7 cellular contexts compared by ENCODE assay signal in genomic region chr11:74255741-74256369, GRCh38. TPM values are rescaled to one million over a fixed set of nuclear protein-coding genes. Genes with fewer than 3 reads are reported as not detected.
DNase-seq lines count a peak whose midpoint lies in the region; ATAC-seq, FAIRE-seq and TF ChIP-seq lines count a peak whose summit lies in the region.

No MANE protein-coding gene starts in this region.

- H3K36me3 Mint-ChIP-seq in T-helper 17 cell (ENCODE audit: low read depth) = peaks cover 10% of the 10 kb centered on the region

- SMC1A ChIA-PET in GM12878 (lab: Charles Lee; ENCODE audit: uncharacterized antibody, unreplicated experiment) = interaction anchor here (0.7 to 3.2 kb wide), 20 partner anchors 13 to 315 kb away, joined by 3 to 30 read pairs (median 4); partner anchors contain the start of gene C2CD3

- H3K4me1 ChIP-seq in GM12878 (ENCODE audit: control insufficient read depth, insufficient read depth, low read length) (no peaks in the 10 kb centered on the region), iPS DF 6.9 (ENCODE audit: control insufficient read depth, insufficient read depth, low read length) (no peaks in the 10 kb centered on the region)

- H3K27ac ChIP-seq in GM12878 (ENCODE audit: control insufficient read depth, insufficient read depth) = no peak overlapping the region
- H3K27ac ChIP-seq in iPS DF 6.9 (ENCODE audit: low read length) = no peak overlapping the region

- no peak overlapping the region for H2AFZ ChIP-seq in GM12878 (ENCODE audit: control insufficient read depth, low read depth, low read length)

- TF ChIP-seq EP300 in GM12878 (IDR thresholded peaks at IDR 0.05; ENCODE audit: borderline replicate concordance in 1 of 2, control insufficient read depth in 1 of 2, low read depth in 2 of 2, low read length in 2 of 2) = no peak

- H3K9me3 ChIP-seq in T-helper 17 cell (ENCODE audit: control insufficient read depth, low read length, poor library complexity, severe bottlenecking) = no peaks in the 10 kb centered on the region
- H3K9me3 ChIP-seq in GM12878 (replicated peaks; ENCODE audit: control insufficient read depth, insufficient read depth, low read length) = no peaks in the 10 kb centered on the region
- H3K9me3 ChIP-seq in iPS DF 6.9 (ENCODE audit: control insufficient read depth, insufficient read depth, low read length) = 0 out of 2 replicates have a peak, but pooled peaks cover under 1% of the 10 kb centered on the region

- RAD21 ChIA-PET in GM12878 (lab: Charles Lee; ENCODE audit: unreplicated experiment) = interaction anchor here (0.5 to 1.9 kb wide), 15 partner anchors 9 to 315 kb away, joined by 3 to 27 read pairs (median 4); no protein-coding TSS in a partner anchor

- TF ChIP-seq CTCF in GM12865 (IDR thresholded peaks at IDR 0.05; ENCODE audit: insufficient read depth, low read depth, low read length, missing control alignments) (peak; percentile 90), NB4 (IDR thresholded peaks at IDR 0.05; ENCODE audit: low read depth, low read length) (peak; percentile 96), GM12878 (IDR thresholded peaks at IDR 0.05 in 2 of 3, conservative IDR thresholded peaks at IDR 0.05 in 1 of 3; ENCODE audit: control insufficient read depth in 2 of 3, extremely low read depth in 1 of 3, insufficient read depth in 1 of 3, low read depth in 3 of 3, low read length in 3 of 3) (peak; percentile 87 to 95 (median 89))

- intact Hi-C loops in GM12878 (cut with micrococcal nuclease; ENCODE audit: unreplicated experiment) = loop anchor here (1.0 to 5.0 kb wide), 3 partner anchors 66 to 316 kb away; no protein-coding TSS in a partner anchor

- H3K4me3 ChIP-seq in GM12865 (ENCODE audit: low read depth, low read length) = no peak overlapping the region
- H3K4me3 ChIP-seq in NB4 (ENCODE audit: low read depth, low read length) = no peak overlapping the region
- H3K4me3 ChIP-seq in GM12878 = no peak overlapping the region
- H3K4me3 ChIP-seq in iPS DF 6.9 (ENCODE audit: low read length) = no peak overlapping the region

- H3K36me3 ChIP-seq in GM12878 (ENCODE audit: control insufficient read depth in 2 of 2, insufficient read depth in 2 of 2, low read length in 1 of 2) (peaks cover 4 to 12% of the 10 kb centered on the region in 2 experiments; a peak in 3 of 4 replicates), iPS DF 6.9 (ENCODE audit: control insufficient read depth, insufficient read depth, low read length) (peaks cover 6% of the 10 kb centered on the region; the same call in 1 of the 2 replicates)

- peaks cover 3% of the 10 kb centered on the region; the same call in 1 of the 2 replicates for H4K20me1 ChIP-seq in GM12878 (ENCODE audit: control insufficient read depth, insufficient read depth)

- in situ Hi-C loops in GM12878 (cut with MboI) = no loop called here

- WGBS in GM12878 (ENCODE audit: insufficient coverage, insufficient replicate concordance, low lambda C conversion rate, missing lambda C conversion rate) = 55% methylated on average over 5 of the region's 5 CpGs
- no CpG with 5 or more reads among the region's 5 CpGs for WGBS in iPS DF 6.9 (ENCODE audit: insufficient coverage, insufficient read length)

- TF ChIP-seq RAD21 in GM12878 (IDR thresholded peaks at IDR 0.05; ENCODE audit: insufficient read depth, low read depth, low read length) = peak; percentile 71

- no peak overlapping the region for H3K4me3 Mint-ChIP-seq in T-helper 17 cell

- BruUV-seq in GM12878 (replicated peaks; lab: Mats Ljungman, UMichigan) = no TSS peak

- no peak overlapping the region for H3K4me2 ChIP-seq in GM12878 (ENCODE audit: control insufficient read depth, insufficient read depth)

- H3K9ac ChIP-seq in GM12878 (ENCODE audit: control insufficient read depth, insufficient read depth, low read length) = no peak overlapping the region

- DNase-seq in GM12865 (ENCODE audit: low read depth) (peak; percentile 67), NB4 (ENCODE audit: low read depth) (peak; percentile 80), T-helper 17 cell (peak; percentile 26 to 31 (median 31)), GM12878 (ENCODE audit: low read depth, low spot score) (no peak), iPS DF 6.9 (ENCODE audit: low read depth, low spot score) (peak; percentile 9)
- peak; percentile 19 to 36 (median 34) for DNase-seq in stimulated activated CD4-positive, alpha-beta T cell treated with anti-CD3 and anti-CD28 coated beads, Interleukin-12 subunit alpha, Interleukin-12 subunit beta, amount 100 ng/mL, for 48 hours (ENCODE audit: low read depth in 2 of 3, low spot score in 1 of 3)

- peaks cover 6% of the 10 kb centered on the region for H3K4me1 Mint-ChIP-seq in T-helper 17 cell

- no peaks in the 10 kb centered on the region for H3K79me2 ChIP-seq in GM12878 (ENCODE audit: control insufficient read depth, insufficient read depth, low read length)

- POLR2A ChIA-PET in GM12878 (lab: Charles Lee) = no interaction called here

- CTCF ChIA-PET in GM12878 (lab: Yijun Ruan, JAX) = interaction anchor here (0.5 to 3.9 kb wide), 54 partner anchors 9 to 722 kb away, joined by 3 to 83 read pairs (median 4); partner anchors contain the start of genes C2CD3 and PPME1

- H3K27me3 Mint-ChIP-seq in T-helper 17 cell = no peaks in the 10 kb centered on the region

- peak; percentile 62 for FAIRE-seq in GM12878 (lab: Jason Lieb, UNC)

- TF ChIP-seq POLR2A in NB4 (IDR thresholded peaks at IDR 0.05; ENCODE audit: extremely low read depth, insufficient read length) (no peak), GM12878 (IDR thresholded peaks at IDR 0.05; ENCODE audit: low read depth, low read length) (no peak)

- H3K27me3 ChIP-seq in GM12878 (replicated peaks in 1 of 2; ENCODE audit: control insufficient read depth in 2 of 2, insufficient read depth in 2 of 2, low read length in 1 of 2) (no peaks in the 10 kb centered on the region), iPS DF 6.9 (ENCODE audit: control insufficient read depth, insufficient read depth, low read length) (no peaks in the 10 kb centered on the region)

- ATAC-seq in T-helper 17 cell = peak; percentile 80
- ATAC-seq in GM12878 = peak; percentile 80
- ATAC-seq in HG02642 (IDR thresholded peaks at IDR 0.05; ENCODE audit: poor library complexity, unreplicated experiment) = no peak

- H3K27ac Mint-ChIP-seq in T-helper 17 cell = no peak overlapping the region

TF ChIP-seq in GM12878, 131 proteins besides CTCF, POLR2A, EP300 and RAD21 (continues in another document):
- TF ChIP-seq SMC3 (IDR thresholded peaks at IDR 0.05; ENCODE audit: borderline replicate concordance, low read length) (peak; percentile 79; the same call in 1 of the 2 replicates), YY1 (IDR thresholded peaks at IDR 0.05; ENCODE audit: low read depth, low read length) (peak; percentile 25; the same call in 1 of the 2 replicates), NR2C1 (IDR thresholded peaks at IDR 0.05) (no peak), CBFB (IDR thresholded peaks at IDR 0.05; ENCODE audit: low read depth) (no peak), TCF7 (IDR thresholded peaks at IDR 0.05; ENCODE audit: borderline replicate concordance) (no peak), GATAD2B (conservative IDR thresholded peaks at IDR 0.05; ENCODE audit: low read depth) (no peak), ZBTB40 (IDR thresholded peaks at IDR 0.05; ENCODE audit: borderline replicate concordance) (no peak), STAT3 (IDR thresholded peaks at IDR 0.05; ENCODE audit: low read depth, low read length) (no peak)

RNA-seq across cellular contexts. Expression of gene P4HA3, which starts 55.6 kb away (rescaled TPM):
- total RNA-seq in T-helper 17 cell (not detected), GM12878 (2014; rRNA removed) (not detected in 2 replicates), GM12878 (2014; rRNA removed; fragmentation: Illumina TruSeq; extraction: Trizol) (not detected in 2 replicates), GM12878 (2021) (not detected in 2 replicates)
- total RNA-seq in GM12878 (2013; cell fraction: nucleolus; rRNA removed) = not detected in 2 replicates
- not detected for polyA plus RNA-seq in GM12878 (2011; ENCODE audit: low read depth)
- polyA plus RNA-seq in GM12878 (2011; rRNA removed) (not detected in 2 replicates), GM12878 (2014; fragmentation: Illumina TruSeq; extraction: Trizol) (not detected in 2 replicates), GM12878 (2014; fragmentation: Nextera tagmentation; extraction: Ambion mirVana) (not detected), GM12878 (2014; rRNA removed) (not detected in 2 replicates), GM12878 (2016; fragmentation: Nextera tagmentation; extraction: Ambion mirVana) (under 1 TPM in 1 of 2 experiments, not detected in 1; 0.08 TPM)
- polyA plus RNA-seq in GM12878 (2011; cell fraction: cytosol; rRNA removed) = not detected in 2 replicates
- not detected in 2 replicates for polyA plus RNA-seq in GM12878 (2011; cell fraction: nucleus; rRNA removed)
- polyA plus RNA-seq in GM12878 (2012) = 0.04 and 0.05 TPM in 2 replicates
- polyA minus RNA-seq in GM12878 (2011; rRNA and poly(A)+ RNA removed) = not detected in 2 replicates
- not detected in 2 replicates for polyA minus RNA-seq in GM12878 (2011; cell fraction: cytosol; rRNA and poly(A)+ RNA removed)
- not detected in 2 replicates for polyA minus RNA-seq in GM12878 (2011; cell fraction: nucleus; rRNA and poly(A)+ RNA removed)
